In the genomic region with DNA sequence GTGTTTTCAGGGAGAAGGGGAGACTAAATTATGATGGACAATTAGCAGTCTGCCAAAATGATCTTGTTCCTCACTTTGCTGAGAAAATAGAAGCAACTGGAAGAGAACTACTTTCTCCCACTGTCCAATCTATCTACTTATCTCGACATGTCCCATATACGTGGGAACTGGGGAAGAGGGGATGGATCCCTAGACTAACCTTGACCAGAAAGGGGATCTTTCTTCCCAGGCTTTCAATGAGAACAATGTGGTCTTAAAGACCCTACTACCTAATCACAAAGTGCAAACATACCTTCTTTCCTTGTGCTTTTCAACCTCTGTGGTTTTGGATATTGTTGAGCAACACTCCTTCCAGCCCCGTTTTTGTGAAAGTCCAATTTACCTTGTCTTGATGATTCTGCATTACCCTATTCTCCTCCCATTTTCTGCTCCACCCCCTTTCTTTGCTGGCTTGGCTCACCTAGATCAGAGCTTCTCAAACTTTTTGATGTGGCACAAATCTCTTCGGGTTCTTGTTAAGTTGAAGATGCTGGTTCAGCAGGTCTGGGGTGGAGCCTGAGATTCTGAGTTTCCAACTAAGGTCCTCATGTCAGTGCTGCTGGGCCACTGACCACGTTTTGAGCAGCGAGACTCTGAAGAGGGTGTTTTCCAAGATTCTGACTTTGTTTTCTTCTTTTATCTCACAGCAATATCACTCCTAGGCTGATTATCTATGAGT, we compare ENCODE assay signal across 7 cellular contexts.
A peak's percentile ranks its signal among the peaks of the same experiment; 100 is the strongest.
DNase-seq lines count a peak whose midpoint lies in the region; ATAC-seq lines count a peak whose summit lies in the region.
"Not testable (repeated sequence)": the region's sequence is repeated elsewhere in the genome, so short reads cannot be mapped to it uniquely, and the experiment has no call there.

No MANE protein-coding gene starts in this region.

- POLR2A ChIA-PET in activated CD4-positive, alpha-beta memory T cell treated with anti-CD3 and anti-CD28 coated beads for 36 hours (lab: Charles Lee) = not testable (repeated sequence)
- POLR2A ChIA-PET in naive thymus-derived CD4-positive, alpha-beta T cell (lab: Charles Lee) = interaction anchor here (0.9 kb wide), 1 partner anchor 60 kb away, joined by 3 read pairs; no protein-coding TSS in a partner anchor

- ATAC-seq in central memory CD8-positive, alpha-beta T cell (replicated peaks; ENCODE audit: extremely low read depth, poor library complexity, severe bottlenecking) = peak; percentile 51
- ATAC-seq in naive thymus-derived CD4-positive, alpha-beta T cell = peak; percentile 64

- H3K9me3 Mint-ChIP-seq in activated CD4-positive, alpha-beta memory T cell treated with anti-CD3 and anti-CD28 coated beads for 36 hours; activated T-helper 1 cell treated with anti-CD3 and anti-CD28 coated beads, Interleukin-12 subunit alpha, Interleukin-12 subunit beta, Interleukin-2, Interleukin-4 antibody, amounts not matched to agents 30 ng/mL and 10 ng/mL and 1 ng/mL, durations not matched to agents 14 hours and 24 hours and 36 hours; central memory CD8-positive, alpha-beta T cell; naive thymus-derived CD4-positive, alpha-beta T cell: not testable (repeated sequence)

- not testable (repeated sequence) for H3K27ac Mint-ChIP-seq in activated CD4-positive, alpha-beta memory T cell treated with anti-CD3 and anti-CD28 coated beads for 36 hours; activated T-helper 1 cell treated with anti-CD3 and anti-CD28 coated beads, Interleukin-12 subunit alpha, Interleukin-12 subunit beta, Interleukin-2, Interleukin-4 antibody, amounts not matched to agents 30 ng/mL and 10 ng/mL and 1 ng/mL, durations not matched to agents 14 hours and 24 hours and 36 hours; central memory CD8-positive, alpha-beta T cell (ENCODE audit: low read depth); naive thymus-derived CD4-positive, alpha-beta T cell

- H3K9me3 ChIP-seq in naive thymus-derived CD4-positive, alpha-beta T cell (ENCODE audit: control insufficient read depth in 2 of 3, low read length in 3 of 3) = not testable (repeated sequence)

- H3K36me3 ChIP-seq in naive thymus-derived CD4-positive, alpha-beta T cell (ENCODE audit: control insufficient read depth in 2 of 3, insufficient read depth in 3 of 3, low read length in 3 of 3) = not testable (repeated sequence)

- peak overlapping the region; percentile 96 for H3K27ac ChIP-seq in naive thymus-derived CD4-positive, alpha-beta T cell (ENCODE audit: low read depth, low read length)

- not testable (repeated sequence) for H3K36me3 Mint-ChIP-seq in activated CD4-positive, alpha-beta memory T cell treated with anti-CD3 and anti-CD28 coated beads for 36 hours; activated T-helper 1 cell treated with anti-CD3 and anti-CD28 coated beads, Interleukin-12 subunit alpha, Interleukin-12 subunit beta, Interleukin-2, Interleukin-4 antibody, amounts not matched to agents 30 ng/mL and 10 ng/mL and 1 ng/mL, durations not matched to agents 14 hours and 24 hours and 36 hours (ENCODE audit: low read depth); naive thymus-derived CD4-positive, alpha-beta T cell
- H3K36me3 Mint-ChIP-seq in central memory CD8-positive, alpha-beta T cell (ENCODE audit: insufficient read depth) = peaks cover 11% of the 10 kb centered on the region

- H3K4me3 ChIP-seq in naive thymus-derived CD4-positive, alpha-beta T cell (ENCODE audit: low read length) = not testable (repeated sequence)

- H3K4me1 Mint-ChIP-seq in activated CD4-positive, alpha-beta memory T cell treated with anti-CD3 and anti-CD28 coated beads for 36 hours (ENCODE audit: low read depth); activated T-helper 1 cell treated with anti-CD3 and anti-CD28 coated beads, Interleukin-12 subunit alpha, Interleukin-12 subunit beta, Interleukin-2, Interleukin-4 antibody, amounts not matched to agents 30 ng/mL and 10 ng/mL and 1 ng/mL, durations not matched to agents 14 hours and 24 hours and 36 hours (ENCODE audit: low read depth): not testable (repeated sequence)
- peaks cover 13% of the 10 kb centered on the region for H3K4me1 Mint-ChIP-seq in central memory CD8-positive, alpha-beta T cell
- H3K4me1 Mint-ChIP-seq in naive thymus-derived CD4-positive, alpha-beta T cell = peaks cover 9 to 18% (median 11%) of the 10 kb centered on the region in 7 donors

- DNase-seq in DMS 273 (lab: John Stamatoyannopoulos, UW; ENCODE audit: unreplicated experiment) (peak; percentile 47), NCI-H69 (lab: John Stamatoyannopoulos, UW) (peak; percentile 36), T-helper 9 cell (peak; percentile 9)
- DNase-seq in activated CD4-positive, alpha-beta memory T cell treated with anti-CD3 and anti-CD28 coated beads for 36 hours = peak; percentile 18
- DNase-seq in activated T-helper 1 cell treated with anti-CD3 and anti-CD28 coated beads, Interleukin-12 subunit alpha, Interleukin-12 subunit beta, Interleukin-2, Interleukin-4 antibody, amounts not matched to agents 30 ng/mL and 10 ng/mL and 1 ng/mL, durations not matched to agents 14 hours and 24 hours and 36 hours (ENCODE audit: low spot score) = peak; percentile 10
- DNase-seq in central memory CD8-positive, alpha-beta T cell (ENCODE audit: low spot score in 2 of 2) = peak; percentile 18 to 20
- peak in 7 of 9 donors; percentile 68 to 82 (median 76) for DNase-seq in naive thymus-derived CD4-positive, alpha-beta T cell

- H3K4me1 ChIP-seq in naive thymus-derived CD4-positive, alpha-beta T cell (ENCODE audit: control insufficient read depth in 2 of 2, insufficient read depth in 2 of 2, low read length in 2 of 2) = peaks cover 14 to 25% of the 10 kb centered on the region in 2 donors

- not testable (repeated sequence) for H3K27me3 Mint-ChIP-seq in activated CD4-positive, alpha-beta memory T cell treated with anti-CD3 and anti-CD28 coated beads for 36 hours; activated T-helper 1 cell treated with anti-CD3 and anti-CD28 coated beads, Interleukin-12 subunit alpha, Interleukin-12 subunit beta, Interleukin-2, Interleukin-4 antibody, amounts not matched to agents 30 ng/mL and 10 ng/mL and 1 ng/mL, durations not matched to agents 14 hours and 24 hours and 36 hours (ENCODE audit: insufficient read depth); central memory CD8-positive, alpha-beta T cell; naive thymus-derived CD4-positive, alpha-beta T cell

- H3K4me3 Mint-ChIP-seq in activated CD4-positive, alpha-beta memory T cell treated with anti-CD3 and anti-CD28 coated beads for 36 hours; activated T-helper 1 cell treated with anti-CD3 and anti-CD28 coated beads, Interleukin-12 subunit alpha, Interleukin-12 subunit beta, Interleukin-2, Interleukin-4 antibody, amounts not matched to agents 30 ng/mL and 10 ng/mL and 1 ng/mL, durations not matched to agents 14 hours and 24 hours and 36 hours; central memory CD8-positive, alpha-beta T cell; naive thymus-derived CD4-positive, alpha-beta T cell: not testable (repeated sequence)

- intact Hi-C loops in activated CD4-positive, alpha-beta memory T cell treated with anti-CD3 and anti-CD28 coated beads for 36 hours (cut with micrococcal nuclease) = loop anchor here (10.0 kb wide), 1 partner anchor 552 kb away; the partner anchor contains the start of gene TUT7
- intact Hi-C loops in activated T-helper 1 cell treated with anti-CD3 and anti-CD28 coated beads, Interleukin-12 subunit alpha, Interleukin-12 subunit beta, Interleukin-2, Interleukin-4 antibody, amounts not matched to agents 30 ng/mL and 10 ng/mL and 1 ng/mL, durations not matched to agents 14 hours and 24 hours and 36 hours (cut with micrococcal nuclease) = loop anchor here (10.0 kb wide), 1 partner anchor 552 kb away; the partner anchor contains the start of gene TUT7
- intact Hi-C loops in naive thymus-derived CD4-positive, alpha-beta T cell (cut with micrococcal nuclease) = loop anchor here (1.0 to 10.0 kb wide), 5 partner anchors 137 to 1878 kb away; partner anchors contain the start of genes GAS1 (in 1 of the 2), HNRNPK (in 1 of the 2), KIF27 (in 1 of the 2) and RMI1 (in 1 of the 2)

- H3K27me3 ChIP-seq in naive thymus-derived CD4-positive, alpha-beta T cell (ENCODE audit: control insufficient read depth in 2 of 2, insufficient read depth in 2 of 2, low read length in 2 of 2) = not testable (repeated sequence)

- CTCF ChIA-PET in activated CD4-positive, alpha-beta memory T cell treated with anti-CD3 and anti-CD28 coated beads for 36 hours (lab: Charles Lee) = interaction anchor here (0.6 kb wide), 1 partner anchor 20 kb away, joined by 3 read pairs; no protein-coding TSS in a partner anchor
- CTCF ChIA-PET in naive thymus-derived CD4-positive, alpha-beta T cell (lab: Charles Lee) = not testable (repeated sequence)

Comparison
In these comparisons a context has a peak if more than half of its experiments do, and no peak if none do; other contexts are left out.
1. DNase-seq: peak in every context shown above with its lines; median percentile 76 in naive thymus-derived CD4-positive, alpha-beta T cell; 47 in DMS 273; 36 in NCI-H69; 19 in central memory CD8-positive, alpha-beta T cell; 18 in activated CD4-positive, alpha-beta memory T cell treated with anti-CD3 and anti-CD28 coated beads for 36 hours; 10 in activated T-helper 1 cell treated with anti-CD3 and anti-CD28 coated beads, Interleukin-12 subunit alpha, Interleukin-12 subunit beta, Interleukin-2, Interleukin-4 antibody, amounts not matched to agents 30 ng/mL and 10 ng/mL and 1 ng/mL, durations not matched to agents 14 hours and 24 hours and 36 hours; 9 in T-helper 9 cell.